ENCODE assay signal across 26 cellular contexts in the genomic region with DNA sequence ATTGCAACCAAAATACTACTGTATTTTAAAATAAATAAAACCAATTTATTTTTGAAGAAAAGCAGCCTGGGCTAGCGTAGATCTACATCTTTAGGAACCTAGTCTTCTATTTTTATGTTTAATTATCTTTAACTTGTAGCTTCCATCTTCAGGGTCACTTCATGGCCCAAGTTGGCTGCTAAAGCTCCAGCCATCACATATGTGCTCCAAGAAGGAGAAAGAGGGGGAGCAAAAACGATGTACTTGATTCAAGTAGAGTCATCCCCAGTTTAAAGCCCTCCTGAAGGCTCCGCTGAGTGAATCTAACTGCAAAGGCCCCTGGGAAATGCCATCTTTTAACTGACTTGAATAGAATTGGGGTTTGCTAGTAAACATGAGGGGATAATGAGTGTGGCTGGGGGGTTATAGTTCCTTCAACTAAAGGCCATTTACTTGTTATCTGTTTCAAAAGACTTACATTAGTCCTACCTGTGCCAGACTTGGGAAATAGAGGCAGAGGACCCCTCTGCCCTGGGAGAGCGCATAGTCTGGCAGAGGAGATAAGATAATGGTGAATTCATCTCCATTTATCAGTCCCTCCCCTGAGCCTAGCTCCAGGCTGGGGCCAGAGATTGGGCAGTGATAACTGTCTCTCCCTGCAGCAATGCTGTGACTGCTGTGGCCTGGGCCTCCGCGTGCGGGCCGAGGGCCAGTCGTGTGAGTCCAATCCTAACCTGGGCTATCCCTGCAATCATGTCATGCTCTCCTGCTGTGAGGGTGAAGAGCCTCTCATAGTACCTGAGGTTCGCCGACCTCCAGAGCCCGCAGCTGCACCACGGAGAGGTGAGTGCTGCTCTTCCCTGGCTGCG.
"Had no signal": no experiment of that assay in that cellular context is flagged by ENCODE, and none has a peak within 500 bp of the region (broad histone marks: within the 10 kb centered on the region; RNA-seq: fewer than 3 reads in every experiment).

No MANE protein-coding gene starts in this region.

- H3K36me3 ChIP-seq: WERI-Rb-1 had no signal

- H3K27ac ChIP-seq: WERI-Rb-1 had no signal

- FAIRE-seq: astrocyte had no signal

- DNase-seq: activated CD4-positive, alpha-beta memory T cell treated with anti-CD3 and anti-CD28 coated beads, Interleukin-2, amount 10 ng/mL, durations not matched to agents 7 days and 5 days; activated CD4-positive, alpha-beta T cell treated with anti-CD3 and anti-CD28 coated beads for 36 hours; activated CD4-positive, alpha-beta T cell treated with anti-CD3 and anti-CD28 coated beads, Interleukin-2, amount 50 U/mL, for 1 hour; activated naive CD4-positive, alpha-beta T cell treated with anti-CD3 and anti-CD28 coated beads, Interleukin-2, amount 50 U/mL, for 16 hours; activated T-cell treated with anti-CD3 and anti-CD28 coated beads for 4 hours; activated T-cell treated with anti-CD3 and anti-CD28 coated beads, Interleukin-2, amount 50 U/mL, for 48 hours; amygdala; Karpas-422; MM.1S; NCI-H1105; NCI-H1436; NCI-H1694 treated with DMSO at 0.1 percent for 48 hours; NCI-H2029 treated with DMSO at 0.1 percent for 48 hours; NCI-H345; NCI-H510A; NCI-H526 treated with DMSO at 0.1 percent for 48 hours; NCI-H82; NK-92 treated with Interleukin-12 subunit alpha and Interleukin-12 subunit beta, amount 100 ng/mL, for 24 hours; OCI-M1; RPMI8226; SHP77 treated with DMSO at 0.1 percent for 48 hours; T-helper 1 cell; WERI-Rb-1 had no signal

- ATAC-seq: activated CD4-positive, alpha-beta T cell treated with anti-CD3 and anti-CD28 coated beads for 36 hours; activated T-helper 17 cell treated with anti-CD3 and anti-CD28 coated beads, Interleukin-2, amount 50 U/mL, for 72 hours; Panc1 had no signal
